30 cellular contexts compared by ENCODE assay signal in genomic region chr1:235409045-235409820, GRCh38. TPM values are rescaled to one million over a fixed set of nuclear protein-coding genes. Genes with fewer than 3 reads are reported as not detected.
DNase-seq lines count a peak whose midpoint lies in the region; ATAC-seq, FAIRE-seq and TF ChIP-seq lines count a peak whose summit lies in the region.
"Had no signal": no experiment of that assay in that cellular context is flagged by ENCODE, and none has a peak within 500 bp of the region (broad histone marks: within the 10 kb centered on the region; RNA-seq: fewer than 3 reads in every experiment).

No MANE protein-coding gene starts in this region.

- TF ChIP-seq EP300 in HepG2 (IDR thresholded peaks at IDR 0.05; ENCODE audit: low read depth in 2 of 2, low read length in 2 of 2): peak; percentile 93 to 96
- peak; percentile 75; the same call in 1 of the 2 replicates for TF ChIP-seq EP300 in HepG2 (CRISPR knock-in tag; IDR thresholded peaks at IDR 0.05; ENCODE audit: borderline replicate concordance)

- ATAC-seq in HepG2: peak; percentile 73
- ATAC-seq in HG02852 (IDR thresholded peaks at IDR 0.05; ENCODE audit: unreplicated experiment): no peak
- ATAC-seq in HG02678 (IDR thresholded peaks at IDR 0.05; ENCODE audit: unreplicated experiment): no peak
- ATAC-seq: effector memory CD8-positive, alpha-beta T cell; foreskin keratinocyte; naive thymus-derived CD4-positive, alpha-beta T cell; stimulated activated naive CD8-positive, alpha-beta T cell treated with anti-CD3 and anti-CD28 coated beads, Interleukin-15, Interleukin-2, amounts not matched to agents 100 U/mL and 50 U/mL, for 24 hours; T-helper 17 cell had no signal

- TF ChIP-seq CTCF in HEK293 (tag by site-specific recombination; IDR thresholded peaks at IDR 0.05) (no peak), HepG2 (CRISPR knock-in tag; IDR thresholded peaks at IDR 0.05) (no peak), left ventricle myocardium inferior (IDR thresholded peaks at IDR 0.05; ENCODE audit: borderline replicate concordance) (no peak)

- no peak overlapping the region for H2AFZ ChIP-seq in HepG2 (ENCODE audit: low read length)

- FAIRE-seq in HepG2 (lab: Jason Lieb, UNC) (no peak), small intestine (lab: Jason Lieb, UNC) (no peak)
- FAIRE-seq: bronchial epithelial cell, GM18507 had no signal

- 0 out of 2 replicates have a peak, but pooled peaks have one; percentile 5 for TF ChIP-seq RAD21 in HepG2 (CRISPR knock-in tag; IDR thresholded peaks at IDR 0.05)

- H3K4me3 ChIP-seq in HEK293 (ENCODE audit: low read depth, low read length) (no peak overlapping the region), SK-N-MC (no peak overlapping the region), HepG2 (replicated peaks in 1 of 3; ENCODE audit: insufficient read depth in 1 of 3, low read depth in 2 of 3, low read length in 3 of 3) (peak overlapping the region; percentile 13 to 38 (median 29); a peak in 2 of 6 replicates), small intestine (ENCODE audit: low read depth in 1 of 2, low read length in 2 of 2) (no peak overlapping the region), left ventricle myocardium inferior (no peak overlapping the region)
- H3K4me3 ChIP-seq: coronary artery, MG63, Peyer's patch, right atrium auricular region, SJSA1, thoracic aorta had no signal

- BruUV-seq in HepG2 (replicated peaks; lab: Mats Ljungman, UMichigan): TSS peak; percentile 42

- H3K36me3 ChIP-seq in HEK293 (ENCODE audit: control insufficient read depth in 2 of 2, insufficient read depth in 1 of 2, low read length in 2 of 2) (peaks cover 0 to under 1% of the 10 kb centered on the region in 2 experiments), SK-N-MC (ENCODE audit: insufficient read depth, low read length) (no peaks in the 10 kb centered on the region), HepG2 (replicated peaks in 1 of 2; ENCODE audit: control insufficient read depth in 1 of 2, insufficient read depth in 2 of 2, low read length in 2 of 2) (no peaks in the 10 kb centered on the region), small intestine (ENCODE audit: control insufficient read depth in 2 of 2, insufficient read depth in 2 of 2, low read length in 2 of 2) (no peaks in the 10 kb centered on the region), left ventricle myocardium inferior (no peaks in the 10 kb centered on the region)
- H3K36me3 ChIP-seq: Peyer's patch, right atrium auricular region, thoracic aorta had no signal

- DNase-seq in SK-N-MC (ENCODE audit: low read depth, low spot score) (no peak), HepG2 (ENCODE audit: low spot score) (peak; percentile 93), small intestine (peak; percentile 82), left ventricle myocardium inferior (no peak)
- DNase-seq: activated naive CD4-positive, alpha-beta T cell treated with anti-CD3 and anti-CD28 coated beads, Interleukin-2, amount 50 U/mL, for 16 hours; CD4-positive, alpha-beta memory T cell; DMS53; effector memory CD8-positive, alpha-beta T cell; foreskin keratinocyte; GF-D8; MG63; naive thymus-derived CD4-positive, alpha-beta T cell; NCI-H1417 treated with DMSO at 0.1 percent for 48 hours; NCI-H2081 treated with DMSO at 0.1 percent for 48 hours; NCI-H510A treated with DMSO at 0.1 percent for 48 hours; NK-92 treated with Interleukin-12 subunit alpha and Interleukin-12 subunit beta, amount 100 ng/mL, for 24 hours; Peyer's patch; stimulated activated CD4-positive, alpha-beta T cell treated with anti-CD3 and anti-CD28 coated beads, Interleukin-12 subunit alpha, Interleukin-12 subunit beta, amount 100 ng/mL, for 4 hours; stimulated activated naive CD8-positive, alpha-beta T cell treated with anti-CD3 and anti-CD28 coated beads, Interleukin-15, Interleukin-2, amounts not matched to agents 100 U/mL and 50 U/mL, for 24 hours; T-helper 17 cell; WERI-Rb-1 had no signal

- no peak for TF ChIP-seq POLR2A in HepG2 (IDR thresholded peaks at IDR 0.05; ENCODE audit: insufficient read depth in 1 of 2, low read depth in 2 of 2, low read length in 2 of 2)

- no peak overlapping the region for H3K9ac ChIP-seq in SK-N-MC (ENCODE audit: insufficient read length)
- H3K9ac ChIP-seq in HepG2 (ENCODE audit: insufficient read depth, low read depth, low read length): peak overlapping the region; percentile 79

- peaks cover 10% of the 10 kb centered on the region for H3K79me2 ChIP-seq in HepG2 (ENCODE audit: insufficient read depth, low read length)

- WGBS in HepG2 (ENCODE audit: low lambda C conversion rate): 0% methylated on average over 7 of the region's 7 CpGs
- 23 to 60% (median 36%) methylated on average over 7 of the region's 7 CpGs for WGBS in small intestine, 3 donors

- in situ Hi-C loops in HepG2 (cut with HindIII; ENCODE audit: extremely low pct_ligation_motif_present, low pct_unique_long_range_greater_than_20kb): no loop called here

- H3K9me3 ChIP-seq in HEK293 (ENCODE audit: control insufficient read depth, insufficient read depth, low read depth, low read length) (no peaks in the 10 kb centered on the region), SK-N-MC (ENCODE audit: low read depth, low read length) (no peaks in the 10 kb centered on the region), HepG2 (ENCODE audit: low read length) (no peaks in the 10 kb centered on the region), small intestine (ENCODE audit: control insufficient read depth, low read depth) (no peaks in the 10 kb centered on the region), left ventricle myocardium inferior (replicated peaks) (no peaks in the 10 kb centered on the region)
- H3K9me3 ChIP-seq: MG63, Peyer's patch, right atrium auricular region, SJSA1, thoracic aorta had no signal

- no peaks in the 10 kb centered on the region for H4K20me1 ChIP-seq in HepG2 (ENCODE audit: insufficient read depth, low read length)

- H3K27ac ChIP-seq in HEK293 (ENCODE audit: extremely low read depth, low read depth, low read length) (no peak overlapping the region), SK-N-MC (0 out of 2 replicates have a peak overlapping the region, but pooled peaks have one; percentile 14), HepG2 (ENCODE audit: extremely low read length, insufficient read depth, low read length) (peak overlapping the region; percentile 99), small intestine (ENCODE audit: low read depth in 1 of 2, low read length in 1 of 2) (no peak overlapping the region), left ventricle myocardium inferior (replicated peaks) (no peak overlapping the region)
- H3K27ac ChIP-seq: coronary artery, foreskin keratinocyte, Peyer's patch, right atrium auricular region, SJSA1, thoracic aorta, WERI-Rb-1 had no signal

- CTCF ChIA-PET in HEK293 (lab: Yijun Ruan, JAX) (interaction anchor here (0.7 to 1.4 kb wide), 5 partner anchors 8 to 931 kb away, joined by 4 to 14 read pairs (median 4); partner anchors contain the start of gene GGPS1), HepG2 (lab: Yijun Ruan, JAX; ENCODE audit: low intra/inter-chr PET ratio, low total read pairs) (no interaction called here)

- H3K27me3 ChIP-seq in HepG2 (ENCODE audit: control insufficient read depth in 1 of 2, insufficient read depth in 2 of 2, low read length in 2 of 2): no peaks in the 10 kb centered on the region
- H3K27me3 ChIP-seq in small intestine (ENCODE audit: control insufficient read depth in 2 of 2, insufficient read depth in 2 of 2, low read length in 2 of 2): no peaks in the 10 kb centered on the region
- H3K27me3 ChIP-seq in left ventricle myocardium inferior (ENCODE audit: low read depth): no peaks in the 10 kb centered on the region
- H3K27me3 ChIP-seq: foreskin keratinocyte, MG63, Peyer's patch, right atrium auricular region, SJSA1 had no signal

- intact Hi-C loops in HepG2 (cut with micrococcal nuclease; ENCODE audit: unreplicated experiment) (no loop called here), left ventricle myocardium inferior (cut with micrococcal nuclease) (no loop called here)

- POLR2A ChIA-PET in HEK293 (lab: Yijun Ruan, JAX): interaction anchor here (0.7 to 2.0 kb wide), 4 partner anchors 42 to 95 kb away, joined by 3 to 5 read pairs (median 4); partner anchors contain the start of gene TBCE
- POLR2A ChIA-PET in HepG2 (lab: Yijun Ruan, JAX): interaction anchor here (1.0 to 2.4 kb wide), 8 partner anchors 17 to 303 kb away, joined by 3 to 12 read pairs (median 4); partner anchors contain the start of genes ARID4B, GGPS1, RBM34 and TBCE

- peaks cover 25% of the 10 kb centered on the region for H3K4me1 ChIP-seq in HEK293 (ENCODE audit: control insufficient read depth, insufficient read depth, low read length)
- peaks cover 70% of the 10 kb centered on the region for H3K4me1 ChIP-seq in HepG2 (ENCODE audit: insufficient read depth, low read length)
- peaks cover 0 to 2% of the 10 kb centered on the region in 2 donors for H3K4me1 ChIP-seq in small intestine (ENCODE audit: control insufficient read depth in 2 of 2, insufficient read depth in 1 of 2, low read depth in 1 of 2, low read length in 1 of 2)
- peaks cover 20% of the 10 kb centered on the region for H3K4me1 ChIP-seq in left ventricle myocardium inferior

- H3K4me2 ChIP-seq in HepG2 (ENCODE audit: low read depth, low read length): peak overlapping the region; percentile 77

RNA-seq across cellular contexts. Expression of gene TBCE, which starts 42.0 kb away (rescaled TPM):
- total RNA-seq in HepG2 (2016; rRNA removed; fragmentation: Illumina TruSeq; extraction: Trizol) (25.6 and 33.0 TPM in 2 replicates), left ventricle myocardium inferior (17.2 TPM)
- total RNA-seq in HepG2 (2016; cell fraction: cytosol; rRNA removed; fragmentation: Illumina TruSeq; extraction: Trizol; ENCODE audit: low read depth): 14.7 and 15.8 TPM in 2 replicates
- total RNA-seq in HepG2 (2016; cell fraction: insoluble cytoplasmic fraction; rRNA removed; fragmentation: Illumina TruSeq; extraction: Trizol): 26.3 and 39.6 TPM in 2 replicates
- 11.4 and 12.5 TPM in 2 replicates for total RNA-seq in HepG2 (2016; cell fraction: membrane; rRNA removed; fragmentation: Illumina TruSeq; extraction: Trizol)
- total RNA-seq in HepG2 (2016; cell fraction: nucleus; rRNA removed; fragmentation: Illumina TruSeq; extraction: Trizol): 21.0 and 25.5 TPM in 2 replicates
- polyA plus RNA-seq in HepG2 (2011; rRNA removed) (24.4 and 31.1 TPM in 2 replicates), small intestine (10 to 100 TPM; 14.7 to 40.9 (median 19.7) TPM)
- polyA plus RNA-seq in HepG2 (2011; cell fraction: cytosol; rRNA removed): 15.6 and 21.0 TPM in 2 replicates
- polyA plus RNA-seq in HepG2 (2011; cell fraction: nucleus; rRNA removed): 26.3 and 27.5 TPM in 2 replicates
- polyA plus RNA-seq in HepG2 (2012): 35.3 and 48.1 TPM in 2 replicates
- 5.5 and 5.9 TPM in 2 replicates for polyA plus RNA-seq in HepG2 (2016; cell fraction: cytosol; fragmentation: Illumina TruSeq; extraction: Trizol; ENCODE audit: low read depth)
- 33.2 and 36.2 TPM in 2 replicates for polyA plus RNA-seq in HepG2 (2016; cell fraction: insoluble cytoplasmic fraction; fragmentation: Illumina TruSeq; extraction: Trizol; ENCODE audit: low read depth)
- 7.0 and 7.4 TPM in 2 replicates for polyA plus RNA-seq in HepG2 (2016; cell fraction: membrane; fragmentation: Illumina TruSeq; extraction: Trizol; ENCODE audit: low read depth)
- 60.6 and 63.9 TPM in 2 replicates for polyA plus RNA-seq in HepG2 (2016; cell fraction: nucleus; fragmentation: Illumina TruSeq; extraction: Trizol; ENCODE audit: insufficient read depth, low read depth)
- 9.1 and 14.9 TPM in 2 replicates for polyA minus RNA-seq in HepG2 (2011; rRNA and poly(A)+ RNA removed; ENCODE audit: low replicate concordance)
- 13.1 and 16.3 TPM in 2 replicates for polyA minus RNA-seq in HepG2 (2011; cell fraction: cytosol; rRNA and poly(A)+ RNA removed)
- 44.9 and 47.3 TPM in 2 replicates for polyA minus RNA-seq in HepG2 (2011; cell fraction: nucleus; rRNA and poly(A)+ RNA removed)

Comparison
In these comparisons a context has a peak if more than half of its experiments do, and no peak if none do; other contexts are left out.
1. H3K27ac ChIP-seq: peak in SK-N-MC (single experiment) and HepG2 (single experiment); none in HEK293 (single experiment), small intestine (0 of 2) and left ventricle myocardium inferior (single experiment).
2. H3K4me3 ChIP-seq: peak in HepG2 (3 of 3); none in HEK293 (single experiment), SK-N-MC (single experiment), small intestine (0 of 2) and left ventricle myocardium inferior (single experiment).
3. DNase-seq: peak in HepG2 (single experiment) and small intestine (single experiment); none in SK-N-MC (single experiment) and left ventricle myocardium inferior (single experiment).
4. Of the 63 proteins assayed by ChIP-seq in both HepG2 and HEK293: peak only in HepG2: TCF7L2, ZBTB8A, ZNF121, ZNF24, ZNF362, ZNF501 and 2 more; only in HEK293: none; in both: none; in neither: 54; mixed calls (peak in some experiments, not most) for 1.